ENCODE assay signal across 1 cellular context in genomic region chr1:165914136-165914798, GRCh38.
TF ChIP-seq lines count a peak whose summit lies in the region.

No MANE protein-coding gene starts in this region.

TF ChIP-seq in GM12878, 131 proteins besides CTCF, POLR2A, EP300 and RAD21 (continued from another document):
- TF ChIP-seq FOXM1 (IDR thresholded peaks at IDR 0.05; ENCODE audit: low read depth, low read length) (0 out of 2 replicates have a peak, but pooled peaks have one; percentile 40), ATF3 (IDR thresholded peaks at IDR 0.05; ENCODE audit: borderline replicate concordance, extremely low read depth, low read depth, low read length) (no peak), LARP7 (IDR thresholded peaks at IDR 0.05) (no peak), SMARCA5 (IDR thresholded peaks at IDR 0.05) (peak; percentile 57; the same call in 1 of the 2 replicates), BCLAF1 (IDR thresholded peaks at IDR 0.05) (no peak), NR2F1 (conservative IDR thresholded peaks at IDR 0.05) (no peak), POU2F2 (IDR thresholded peaks at IDR 0.05; ENCODE audit: borderline replicate concordance, low read depth, low read length) (0 out of 3 replicates have a peak, but pooled peaks have one; percentile 55), TAF1 (IDR thresholded peaks at IDR 0.05; ENCODE audit: borderline replicate concordance, low read depth, low read length) (no peak), MAX (IDR thresholded peaks at IDR 0.05; ENCODE audit: low read depth, low read length) (no peak), SUPT20H (IDR thresholded peaks at IDR 0.05; ENCODE audit: borderline replicate concordance, control insufficient read depth, low read depth, low read length) (no peak), RELB (IDR thresholded peaks at IDR 0.05; ENCODE audit: low read depth) (no peak), TBL1XR1 (IDR thresholded peaks at IDR 0.05; ENCODE audit: low read depth, low read length) (no peak), EZH2 (IDR thresholded peaks at IDR 0.05; ENCODE audit: borderline replicate concordance, control insufficient read depth, low read depth, low read length) (no peak), KDM1A (IDR thresholded peaks at IDR 0.05; ENCODE audit: borderline replicate concordance) (no peak), YY1 (IDR thresholded peaks at IDR 0.05; ENCODE audit: low read depth, low read length) (peak; percentile 69; the same call in 1 of the 2 replicates), IRF4 (IDR thresholded peaks at IDR 0.05; ENCODE audit: low read depth, low read length) (0 out of 2 replicates have a peak, but pooled peaks have one; percentile 34), ZNF207 (IDR thresholded peaks at IDR 0.05; ENCODE audit: borderline replicate concordance) (no peak), SKIL (IDR thresholded peaks at IDR 0.05; ENCODE audit: low read depth, poor library complexity, severe bottlenecking) (no peak), BMI1 (IDR thresholded peaks at IDR 0.05; ENCODE audit: borderline replicate concordance) (no peak), NR2C2 (IDR thresholded peaks at IDR 0.05; ENCODE audit: borderline replicate concordance, control insufficient read depth, insufficient read length, low read depth) (no peak), ZNF24 (IDR thresholded peaks at IDR 0.05) (no peak)
- TF ChIP-seq, protein P1, sequence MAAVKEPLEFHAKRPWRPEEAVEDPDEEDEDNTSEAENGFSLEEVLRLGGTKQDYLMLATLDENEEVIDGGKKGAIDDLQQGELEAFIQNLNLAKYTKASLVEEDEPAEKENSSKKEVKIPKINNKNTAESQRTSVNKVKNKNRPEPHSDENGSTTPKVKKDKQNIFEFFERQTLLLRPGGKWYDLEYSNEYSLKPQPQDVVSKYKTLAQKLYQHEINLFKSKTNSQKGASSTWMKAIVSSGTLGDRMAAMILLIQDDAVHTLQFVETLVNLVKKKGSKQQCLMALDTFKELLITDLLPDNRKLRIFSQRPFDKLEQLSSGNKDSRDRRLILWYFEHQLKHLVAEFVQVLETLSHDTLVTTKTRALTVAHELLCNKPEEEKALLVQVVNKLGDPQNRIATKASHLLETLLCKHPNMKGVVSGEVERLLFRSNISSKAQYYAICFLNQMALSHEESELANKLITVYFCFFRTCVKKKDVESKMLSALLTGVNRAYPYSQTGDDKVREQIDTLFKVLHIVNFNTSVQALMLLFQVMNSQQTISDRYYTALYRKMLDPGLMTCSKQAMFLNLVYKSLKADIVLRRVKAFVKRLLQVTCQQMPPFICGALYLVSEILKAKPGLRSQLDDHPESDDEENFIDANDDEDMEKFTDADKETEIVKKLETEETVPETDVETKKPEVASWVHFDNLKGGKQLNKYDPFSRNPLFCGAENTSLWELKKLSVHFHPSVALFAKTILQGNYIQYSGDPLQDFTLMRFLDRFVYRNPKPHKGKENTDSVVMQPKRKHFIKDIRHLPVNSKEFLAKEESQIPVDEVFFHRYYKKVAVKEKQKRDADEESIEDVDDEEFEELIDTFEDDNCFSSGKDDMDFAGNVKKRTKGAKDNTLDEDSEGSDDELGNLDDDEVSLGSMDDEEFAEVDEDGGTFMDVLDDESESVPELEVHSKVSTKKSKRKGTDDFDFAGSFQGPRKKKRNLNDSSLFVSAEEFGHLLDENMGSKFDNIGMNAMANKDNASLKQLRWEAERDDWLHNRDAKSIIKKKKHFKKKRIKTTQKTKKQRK (IDR thresholded peaks at IDR 0.05; ENCODE audit: low read depth, low read length), result no peak
- TF ChIP-seq, protein P2, sequence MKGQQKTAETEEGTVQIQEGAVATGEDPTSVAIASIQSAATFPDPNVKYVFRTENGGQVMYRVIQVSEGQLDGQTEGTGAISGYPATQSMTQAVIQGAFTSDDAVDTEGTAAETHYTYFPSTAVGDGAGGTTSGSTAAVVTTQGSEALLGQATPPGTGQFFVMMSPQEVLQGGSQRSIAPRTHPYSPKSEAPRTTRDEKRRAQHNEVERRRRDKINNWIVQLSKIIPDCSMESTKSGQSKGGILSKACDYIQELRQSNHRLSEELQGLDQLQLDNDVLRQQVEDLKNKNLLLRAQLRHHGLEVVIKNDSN (IDR thresholded peaks at IDR 0.05; ENCODE audit: borderline replicate concordance, extremely low read length, insufficient read depth, low read depth, low read length), result no peak
